ENCODE assay signal across 8 cellular contexts in genomic region chr1:1599919-1600860, GRCh38. TPM values are rescaled to one million over a fixed set of nuclear protein-coding genes. Genes with fewer than 3 reads are reported as not detected.
DNase-seq lines count a peak whose midpoint lies in the region; ATAC-seq and TF ChIP-seq lines count a peak whose summit lies in the region.

TSS of gene FNDC10 (minus strand) at chr1:1600135. CDS start at chr1:1600015, 120 bp downstream.

- H3K9me3 ChIP-seq in HCT116 (ENCODE audit: control insufficient read depth in 1 of 2, insufficient read depth in 1 of 2, low read depth in 1 of 2, low read length in 2 of 2) (no peaks in the 10 kb centered on the region), breast epithelium (no peaks in the 10 kb centered on the region), lung (ENCODE audit: control insufficient read depth in 2 of 2, insufficient read depth in 1 of 2, low read length in 1 of 2) (no peaks in the 10 kb centered on the region), tibial nerve (no peaks in the 10 kb centered on the region)

- 4 to 17% methylated on average over 39 to 127 of the region's 127 CpGs for WGBS in lung, 2 donors
- WGBS in tibial nerve, 2 donors: 3 to 12% methylated on average over 23 to 80 of the region's 127 CpGs

- intact Hi-C loops in HCT116 (cut with micrococcal nuclease) (no loop called here), breast epithelium (cut with DNase I; ENCODE audit: low total_unique reads) (no loop called here)

- no TSS peak for BruUV-seq in HCT116 (replicated peaks; lab: Mats Ljungman, UMichigan)

- TF ChIP-seq POLR2A in HCT116 (IDR thresholded peaks at IDR 0.05; ENCODE audit: borderline replicate concordance, extremely low read depth, insufficient read depth, insufficient read length) (no peak), breast epithelium (IDR thresholded peaks at IDR 0.05) (no peak), tibial nerve (IDR thresholded peaks at IDR 0.05) (no peak)

- H3K27ac ChIP-seq in HCT116 (ENCODE audit: low read depth, low read length) (peak within 1 kb of the TSS; percentile 58; the same call in 1 of the 2 replicates), breast epithelium (no peak within 1 kb of the TSS), lung (ENCODE audit: low read depth in 1 of 2, low read length in 1 of 2) (no peak within 1 kb of the TSS), tibial nerve (no peak within 1 kb of the TSS)

- no peak for TF ChIP-seq CTCF in AG04449 (IDR thresholded peaks at IDR 0.05; ENCODE audit: insufficient read depth, low read length, missing control alignments)
- TF ChIP-seq CTCF in HCT116 (IDR thresholded peaks at IDR 0.05 in 2 of 3, conservative IDR thresholded peaks at IDR 0.05 in 1 of 3; ENCODE audit: borderline replicate concordance in 1 of 3, insufficient read depth in 1 of 3, low read depth in 2 of 3, low read length in 2 of 3): no peak
- TF ChIP-seq CTCF in breast epithelium (IDR thresholded peaks at IDR 0.05): no peak
- no peak for TF ChIP-seq CTCF in lung (IDR thresholded peaks at IDR 0.05; ENCODE audit: control extremely low read depth, extremely low read depth)
- TF ChIP-seq CTCF in tibial nerve (IDR thresholded peaks at IDR 0.05): no peak

- CTCF ChIA-PET in AG04449 (lab: Yijun Ruan, JAX): no interaction called here
- CTCF ChIA-PET in HCT116 (lab: Charles Lee): no interaction called here

- RAD21 ChIA-PET in HCT116 (lab: Charles Lee; ENCODE audit: low non-redundant PET in 1 of 2, low total read pairs in 2 of 2, uncharacterized antibody in 2 of 2, unreplicated experiment in 2 of 2): no interaction called here

- ATAC-seq in HCT116: peak; percentile 68
- no peak for ATAC-seq in lung (ENCODE audit: insufficient read depth, low FRiP score)
- no peak for ATAC-seq in HG03139 (IDR thresholded peaks at IDR 0.05; ENCODE audit: unreplicated experiment)

- DNase-seq in AG04449 (ENCODE audit: low read depth, low spot score): no peak
- no peak for DNase-seq in HCT116 (ENCODE audit: low read depth, low spot score)
- no peak for DNase-seq in breast epithelium (ENCODE audit: low spot score in 2 of 2)
- DNase-seq in lung (ENCODE audit: low spot score): no peak
- no peak for DNase-seq in tibial nerve (ENCODE audit: low spot score in 2 of 2)
- DNase-seq in NOMO-1 treated with dmso at 0.1 percent for 144 hours (lab: John Stamatoyannopoulos, UW; ENCODE audit: unreplicated experiment): no peak
- no peak for DNase-seq in NCI-H1930 (lab: John Stamatoyannopoulos, UW)

- H3K4me1 ChIP-seq in HCT116 (ENCODE audit: control insufficient read depth in 1 of 2, insufficient read depth in 2 of 2, low read length in 2 of 2): peaks cover 10 to 34% of the 10 kb centered on the region in 2 experiments; a peak in 3 of 4 replicates
- H3K4me1 ChIP-seq in breast epithelium: peaks cover 6 to 8% of the 10 kb centered on the region in 2 donors
- H3K4me1 ChIP-seq in lung (ENCODE audit: control insufficient read depth in 2 of 2, insufficient read depth in 2 of 2, low read length in 2 of 2): peaks cover 0 to 22% of the 10 kb centered on the region in 2 donors
- peaks cover 0 to 26% (median 4%) of the 10 kb centered on the region in 4 donors for H3K4me1 ChIP-seq in tibial nerve

- H3K9ac ChIP-seq in HCT116 (ENCODE audit: low read length): peak within 1 kb of the TSS; percentile 38; the same call in 1 of the 2 replicates

- TF ChIP-seq RAD21 in HCT116 (IDR thresholded peaks at IDR 0.05; ENCODE audit: low read depth): no peak

- TF ChIP-seq EP300 in tibial nerve (IDR thresholded peaks at IDR 0.05): no peak

- H3K79me2 ChIP-seq in HCT116 (ENCODE audit: insufficient read depth, low read length): no peaks in the 10 kb centered on the region

- H3K27me3 ChIP-seq in HCT116 (ENCODE audit: insufficient read depth, low read length): peaks cover 11% of the 10 kb centered on the region; the same call in 1 of the 2 replicates
- peaks cover 5 to 6% of the 10 kb centered on the region in 2 donors for H3K27me3 ChIP-seq in breast epithelium
- peaks cover 14% of the 10 kb centered on the region for H3K27me3 ChIP-seq in lung (ENCODE audit: control insufficient read depth, insufficient read depth)
- H3K27me3 ChIP-seq in tibial nerve: peaks cover 0 to 42% of the 10 kb centered on the region in 2 donors

- H3K4me3 ChIP-seq in AG04449 (ENCODE audit: low read depth, low read length) (peak within 1 kb of the TSS; percentile 56), HCT116 (replicated peaks in 1 of 2; ENCODE audit: low read depth in 1 of 2, low read length in 2 of 2) (peak within 1 kb of the TSS; percentile 34 to 55), breast epithelium (peak within 1 kb of the TSS; percentile 36 to 80 (median 60)), lung (peak within 1 kb of the TSS; percentile 39), tibial nerve (peak within 1 kb of the TSS in 2 of 4 donors; percentile 41 to 55)

- peak within 1 kb of the TSS; percentile 84 for H3K4me2 ChIP-seq in HCT116 (ENCODE audit: low read length)

- H2AFZ ChIP-seq in HCT116 (ENCODE audit: low read depth, low read length, poor library complexity, severe bottlenecking): no peak within 1 kb of the TSS

- POLR2A ChIA-PET in AG04449 (lab: Yijun Ruan, JAX) (no interaction called here), HCT116 (lab: Charles Lee) (no interaction called here)

- no peaks in the 10 kb centered on the region for H4K20me1 ChIP-seq in HCT116 (ENCODE audit: insufficient read depth)

- H3K36me3 ChIP-seq in HCT116 (ENCODE audit: control insufficient read depth in 1 of 2, insufficient read depth in 2 of 2, low read length in 2 of 2) (no peaks in the 10 kb centered on the region), breast epithelium (no peaks in the 10 kb centered on the region), lung (ENCODE audit: control insufficient read depth in 2 of 2, insufficient read depth in 2 of 2, low read length in 2 of 2) (no peaks in the 10 kb centered on the region), tibial nerve (no peaks in the 10 kb centered on the region)

- H3K9me2 ChIP-seq in HCT116 (ENCODE audit: insufficient read depth): no peaks in the 10 kb centered on the region

TF ChIP-seq in HCT116, 20 proteins besides CTCF, POLR2A, EP300 and RAD21 (continues in another document):
- TF ChIP-seq FOSL1 (IDR thresholded peaks at IDR 0.05; ENCODE audit: low read depth) (no peak), POLR2AphosphoS5 (IDR thresholded peaks at IDR 0.05; ENCODE audit: low read depth, low read length) (no peak), EZH2 (IDR thresholded peaks at IDR 0.05) (no peak), ELF1 (IDR thresholded peaks at IDR 0.05; ENCODE audit: borderline replicate concordance, low read depth) (no peak), ATF3 (IDR thresholded peaks at IDR 0.05) (no peak), SIN3A (IDR thresholded peaks at IDR 0.05; ENCODE audit: low read depth) (no peak), ZNF274 (IDR thresholded peaks at IDR 0.05; ENCODE audit: low read depth, low read length) (no peak), CEBPB (IDR thresholded peaks at IDR 0.05; ENCODE audit: low read depth) (no peak), TCF7L2 (IDR thresholded peaks at IDR 0.05; ENCODE audit: borderline replicate concordance, extremely low read depth, insufficient read depth, insufficient read length) (no peak), YY1 (IDR thresholded peaks at IDR 0.05; ENCODE audit: extremely low read depth, insufficient replicate concordance, low read depth, low read length) (no peak), ZBTB33 (IDR thresholded peaks at IDR 0.05; ENCODE audit: extremely low read depth, insufficient replicate concordance, low read length) (no peak)

RNA-seq across cellular contexts. Expression of gene FNDC10, which starts in this region (rescaled TPM):
- total RNA-seq in HCT116 (2021; ENCODE audit: unreplicated experiment): 8.4 TPM
- polyA plus RNA-seq in HCT116 (2012): 4.1 and 6.1 TPM in 2 replicates
- total RNA-seq in breast epithelium: 1 to 10 TPM in 1 of 3 donors, under 1 TPM in 2; 0.48 to 2.9 (median 0.98) TPM
- 10 to 100 TPM in 1 of 2 donors, under 1 TPM in 1; 0.40 to 12.8 TPM for total RNA-seq in lung
- polyA plus RNA-seq in lung: 10 to 100 TPM in 1 of 2 donors, 1 to 10 TPM in 1; 2.5 to 10.7 TPM
- 1 to 10 TPM; 1.4 to 3.0 (median 2.0) TPM for total RNA-seq in tibial nerve
